ENCODE assay signal across 15 cellular contexts in genomic region chr3:129622418-129622872, GRCh38. TPM values are rescaled to one million over a fixed set of nuclear protein-coding genes. Genes with fewer than 3 reads are reported as not detected.
DNase-seq lines count a peak whose midpoint lies in the region; ATAC-seq and TF ChIP-seq lines count a peak whose summit lies in the region.
"Had no signal": no experiment of that assay in that cellular context is flagged by ENCODE, and none has a peak within 500 bp of the region (broad histone marks: within the 10 kb centered on the region; RNA-seq: fewer than 3 reads in every experiment).

No MANE protein-coding gene starts in this region.

- peaks cover 8% of the 10 kb centered on the region for H3K9me3 Mint-ChIP-seq in glutamatergic neuron (ENCODE audit: unreplicated experiment)
- H3K9me3 Mint-ChIP-seq: stimulated activated naive CD8-positive, alpha-beta T cell treated with anti-CD3 and anti-CD28 coated beads, Interleukin-15, Interleukin-2, amounts not matched to agents 100 ng/mL and 50 ng/mL, for 24 hours had no signal

- H3K27ac ChIP-seq in adrenal gland: peak overlapping the region in 4 of 5 donors; percentile 36 to 95 (median 77)
- H3K27ac ChIP-seq in lower lobe of right lung: peak overlapping the region; percentile 99
- peak overlapping the region; percentile 67 to 99 (median 96) for H3K27ac ChIP-seq in gastrocnemius medialis
- H3K27ac ChIP-seq: epithelial cell of prostate, neutrophil had no signal

- no peak overlapping the region for H3K27ac Mint-ChIP-seq in glutamatergic neuron (ENCODE audit: unreplicated experiment)
- H3K27ac Mint-ChIP-seq: stimulated activated naive CD8-positive, alpha-beta T cell treated with anti-CD3 and anti-CD28 coated beads, Interleukin-15, Interleukin-2, amounts not matched to agents 100 ng/mL and 50 ng/mL, for 24 hours had no signal

- H3K4me1 Mint-ChIP-seq in glutamatergic neuron (ENCODE audit: low read depth, unreplicated experiment): peaks cover 18% of the 10 kb centered on the region

- TF ChIP-seq CTCF in adrenal gland (IDR thresholded peaks at IDR 0.05): no peak
- TF ChIP-seq CTCF in lower lobe of right lung (IDR thresholded peaks at IDR 0.05): no peak
- no peak for TF ChIP-seq CTCF in gastrocnemius medialis (IDR thresholded peaks at IDR 0.05 in 4 of 5, conservative IDR thresholded peaks at IDR 0.05 in 1 of 5)
- no peak for TF ChIP-seq CTCF in glutamatergic neuron (IDR thresholded peaks at IDR 0.05; ENCODE audit: partially characterized antibody, unreplicated experiment)

- H3K9me3 ChIP-seq in adrenal gland (replicated peaks in 1 of 3): no peaks in the 10 kb centered on the region
- no peaks in the 10 kb centered on the region for H3K9me3 ChIP-seq in lower lobe of right lung
- H3K9me3 ChIP-seq in gastrocnemius medialis: no peaks in the 10 kb centered on the region
- H3K9me3 ChIP-seq: neutrophil had no signal

- H3K36me3 Mint-ChIP-seq in glutamatergic neuron (ENCODE audit: unreplicated experiment): no peaks in the 10 kb centered on the region

- TF ChIP-seq POLR2A in adrenal gland (IDR thresholded peaks at IDR 0.05) (no peak), gastrocnemius medialis (IDR thresholded peaks at IDR 0.05) (no peak)

- no peaks in the 10 kb centered on the region for H3K36me3 ChIP-seq in adrenal gland (replicated peaks in 1 of 2)
- H3K36me3 ChIP-seq in lower lobe of right lung: no peaks in the 10 kb centered on the region
- H3K36me3 ChIP-seq in gastrocnemius medialis: no peaks in the 10 kb centered on the region
- H3K36me3 ChIP-seq: neutrophil had no signal

- WGBS in adrenal gland, 4 donors: 41 to 70% (median 62%) methylated on average over 7 of the region's 7 CpGs

- no peak for ATAC-seq in lower lobe of right lung
- ATAC-seq in gastrocnemius medialis: no peak
- no peak for ATAC-seq in HG02973 (IDR thresholded peaks at IDR 0.05; ENCODE audit: unreplicated experiment)

- peaks cover 28 to 60% of the 10 kb centered on the region in 2 donors for H3K4me1 ChIP-seq in adrenal gland (replicated peaks in 1 of 2)
- peaks cover 94% of the 10 kb centered on the region for H3K4me1 ChIP-seq in lower lobe of right lung
- H3K4me1 ChIP-seq in gastrocnemius medialis: peaks cover 43 to 56% of the 10 kb centered on the region in 2 donors

- intact Hi-C loops in adrenal gland (cut with DNase I) (no loop called here), lower lobe of right lung (cut with DNase I) (no loop called here), gastrocnemius medialis (cut with DNase I; ENCODE audit: low total_unique reads) (no loop called here)

- H3K27me3 ChIP-seq in adrenal gland (no peaks in the 10 kb centered on the region), lower lobe of right lung (ENCODE audit: low read depth) (no peaks in the 10 kb centered on the region), gastrocnemius medialis (no peaks in the 10 kb centered on the region)

- peaks cover 2% of the 10 kb centered on the region for H3K27me3 Mint-ChIP-seq in glutamatergic neuron (ENCODE audit: unreplicated experiment)
- H3K27me3 Mint-ChIP-seq: stimulated activated naive CD8-positive, alpha-beta T cell treated with anti-CD3 and anti-CD28 coated beads, Interleukin-15, Interleukin-2, amounts not matched to agents 100 ng/mL and 50 ng/mL, for 24 hours had no signal

- no peak overlapping the region for H3K4me3 Mint-ChIP-seq in glutamatergic neuron (ENCODE audit: unreplicated experiment)
- H3K4me3 Mint-ChIP-seq: stimulated activated naive CD8-positive, alpha-beta T cell treated with anti-CD3 and anti-CD28 coated beads, Interleukin-15, Interleukin-2, amounts not matched to agents 100 ng/mL and 50 ng/mL, for 24 hours had no signal

- DNase-seq in AG08396 (ENCODE audit: low spot score) (peak; percentile 1), adrenal gland (peak in 3 of 7 donors; percentile 16 to 58 (median 22)), lower lobe of right lung (peak; percentile 46), gastrocnemius medialis (no peak), NCI-H446 treated with DMSO at 0.1 percent for 48 hours (lab: John Stamatoyannopoulos, UW) (no peak), superior temporal gyrus (ENCODE audit: extremely low spot score) (no peak), glutamatergic neuron (no peak)
- DNase-seq: activated CD4-positive, alpha-beta T cell treated with anti-CD3 and anti-CD28 coated beads, Interleukin-2, amount 50 U/mL, for 48 hours; amniotic stem cell; GDM1; NCI-H187 had no signal

- no peak overlapping the region for H3K4me3 ChIP-seq in adrenal gland
- no peak overlapping the region for H3K4me3 ChIP-seq in lower lobe of right lung
- no peak overlapping the region for H3K4me3 ChIP-seq in gastrocnemius medialis

- in situ Hi-C loops in gastrocnemius medialis (cut with MboI; ENCODE audit: low sequenced_read_pairs in 4 of 4): loop anchor here in 1 of 4 donors (10.0 kb wide), 1 partner anchor 128 kb away; no protein-coding TSS in a partner anchor

RNA-seq across cellular contexts. Expression of gene PLXND1, which starts 16.0 kb away (rescaled TPM):
- total RNA-seq in adrenal gland (100 to 1,000 TPM; 101 to 191 (median 149) TPM), lower lobe of right lung (233 TPM), gastrocnemius medialis (10 to 100 TPM; 15.7 to 70.9 (median 19.9) TPM), glutamatergic neuron (ENCODE audit: unreplicated experiment) (72.2 TPM)
- 100 to 1,000 TPM in 2 of 3 donors, 10 to 100 TPM in 1; 41.2 to 370 (median 130) TPM for polyA plus RNA-seq in adrenal gland

Comparison
In these comparisons a context has a peak if more than half of its experiments do, and no peak if none do; other contexts are left out.
1. DNase-seq: peak in AG08396 (single experiment) and lower lobe of right lung (single experiment); none in gastrocnemius medialis (0 of 2), NCI-H446 treated with DMSO at 0.1 percent for 48 hours (single experiment), superior temporal gyrus (single experiment) and glutamatergic neuron (single experiment).
2. Peak in every context shown above with its lines, with median percentiles within 50 percentile points of each other: H3K27ac ChIP-seq.